Comparison of ENCODE assay signal across 8 cellular contexts in genomic region chr18:35122586-35123224, GRCh38.
A peak's percentile ranks its signal among the peaks of the same experiment; 100 is the strongest.
DNase-seq lines count a peak whose midpoint lies in the region; ATAC-seq and TF ChIP-seq lines count a peak whose summit lies in the region.

No MANE protein-coding gene starts in this region.

- H3K36me3 Mint-ChIP-seq in activated CD4-positive, alpha-beta memory T cell treated with anti-CD3 and anti-CD28 coated beads for 36 hours: peaks cover 16% of the 10 kb centered on the region

- H3K27ac Mint-ChIP-seq in activated CD4-positive, alpha-beta memory T cell treated with anti-CD3 and anti-CD28 coated beads for 36 hours: no peak overlapping the region

- no peak for TF ChIP-seq POLR2A in stomach (IDR thresholded peaks at IDR 0.05)

- POLR2A ChIA-PET in activated CD4-positive, alpha-beta memory T cell treated with anti-CD3 and anti-CD28 coated beads for 36 hours (lab: Charles Lee): no interaction called here

- H3K4me1 ChIP-seq in stomach: peaks cover 6 to 27% (median 15%) of the 10 kb centered on the region in 4 donors

- TF ChIP-seq CTCF in choroid plexus epithelial cell (conservative IDR thresholded peaks at IDR 0.05; ENCODE audit: low read depth, low read length): peak; percentile 52
- no peak for TF ChIP-seq CTCF in stomach (IDR thresholded peaks at IDR 0.05)

- no peak for TF ChIP-seq EP300 in stomach (IDR thresholded peaks at IDR 0.05)

- H3K4me3 ChIP-seq in choroid plexus epithelial cell (ENCODE audit: low read depth, low read length) (no peak overlapping the region), stomach (no peak overlapping the region)

- no peaks in the 10 kb centered on the region for H3K9me3 ChIP-seq in stomach

- no peak overlapping the region for H3K4me3 Mint-ChIP-seq in activated CD4-positive, alpha-beta memory T cell treated with anti-CD3 and anti-CD28 coated beads for 36 hours

- no peaks in the 10 kb centered on the region for H3K27me3 Mint-ChIP-seq in activated CD4-positive, alpha-beta memory T cell treated with anti-CD3 and anti-CD28 coated beads for 36 hours

- WGBS in stomach, 5 donors: 78 to 87% (median 81%) methylated on average over 15 of the region's 15 CpGs

- CTCF ChIA-PET in activated CD4-positive, alpha-beta memory T cell treated with anti-CD3 and anti-CD28 coated beads for 36 hours (lab: Charles Lee): interaction anchor here (1.2 to 1.4 kb wide), 2 partner anchors 23 to 93 kb away, joined by 6 read pairs; no protein-coding TSS in a partner anchor

- no peaks in the 10 kb centered on the region for H3K27me3 ChIP-seq in stomach

- peak; percentile 95 for ATAC-seq in GM18909 (IDR thresholded peaks at IDR 0.05; ENCODE audit: poor library complexity, unreplicated experiment)
- peak; percentile 81 for ATAC-seq in HG03460 (IDR thresholded peaks at IDR 0.05; ENCODE audit: unreplicated experiment)

- H3K27ac ChIP-seq in stomach: no peak overlapping the region

- peaks cover 7% of the 10 kb centered on the region for H3K9me3 Mint-ChIP-seq in activated CD4-positive, alpha-beta memory T cell treated with anti-CD3 and anti-CD28 coated beads for 36 hours

- DNase-seq in Ammon's horn (ENCODE audit: low spot score): peak; percentile 78
- DNase-seq in choroid plexus epithelial cell (ENCODE audit: low read depth): peak; percentile 32
- peak; percentile 73 for DNase-seq in retina
- no peak for DNase-seq in activated CD4-positive, alpha-beta memory T cell treated with anti-CD3 and anti-CD28 coated beads for 36 hours
- DNase-seq in HuH-7.5 (ENCODE audit: low spot score): no peak
- DNase-seq in stomach: no peak

- intact Hi-C loops in activated CD4-positive, alpha-beta memory T cell treated with anti-CD3 and anti-CD28 coated beads for 36 hours (cut with micrococcal nuclease): no loop called here
- intact Hi-C loops in stomach (cut with DNase I; ENCODE audit: low total_unique reads): no loop called here

- H3K36me3 ChIP-seq in stomach: peaks cover 0 to 10% (median 10%) of the 10 kb centered on the region in 4 donors

- H3K4me1 Mint-ChIP-seq in activated CD4-positive, alpha-beta memory T cell treated with anti-CD3 and anti-CD28 coated beads for 36 hours (ENCODE audit: low read depth): peaks cover 15% of the 10 kb centered on the region

Comparison
In these comparisons a context has a peak if more than half of its experiments do, and no peak if none do; other contexts are left out.
1. DNase-seq: peak in Ammon's horn (single experiment), choroid plexus epithelial cell (single experiment) and retina (single experiment); none in activated CD4-positive, alpha-beta memory T cell treated with anti-CD3 and anti-CD28 coated beads for 36 hours (single experiment), HuH-7.5 (single experiment) and stomach (single experiment).